In genomic region chr19:46787040-46787330, GRCh38 we compare ENCODE assay signal across 8 cellular contexts. TPM values are rescaled to one million over a fixed set of nuclear protein-coding genes. Genes with fewer than 3 reads are reported as not detected.
DNase-seq lines count a peak whose midpoint lies in the region; ATAC-seq and TF ChIP-seq lines count a peak whose summit lies in the region.

No MANE protein-coding gene starts in this region.

- peak overlapping the region; percentile 86 for H3K4me2 ChIP-seq in fibroblast of lung (ENCODE audit: extremely low read depth, insufficient read depth, low read length)

- TF ChIP-seq POLR2A in prostate gland (IDR thresholded peaks at IDR 0.05), result no peak

- H3K4me3 ChIP-seq in GM08714 (ENCODE audit: low read length), result peak overlapping the region; percentile 74
- H3K4me3 ChIP-seq in RWPE2 (ENCODE audit: severe bottlenecking), result peak overlapping the region; percentile 80
- H3K4me3 ChIP-seq in fibroblast of lung (replicated peaks in 1 of 4; ENCODE audit: control extremely low read depth in 1 of 4, insufficient read depth in 1 of 4, low read depth in 3 of 4, low read length in 4 of 4), result peak overlapping the region; percentile 82 to 99 (median 92)
- peak overlapping the region; percentile 76 to 93 for H3K4me3 ChIP-seq in prostate gland

- peak overlapping the region; percentile 98 for H3K27ac ChIP-seq in RWPE2 (ENCODE audit: poor library complexity, severe bottlenecking)
- peak overlapping the region; percentile 98 for H3K27ac ChIP-seq in fibroblast of lung (ENCODE audit: insufficient read depth, low read length)
- H3K27ac ChIP-seq in prostate gland, result peak overlapping the region; percentile 89 to 92

- ATAC-seq in RWPE2 (ENCODE audit: low read depth), result no peak

- no peak overlapping the region for H2AFZ ChIP-seq in fibroblast of lung (ENCODE audit: low read length)

- H3K4me1 ChIP-seq in RWPE2 (ENCODE audit: insufficient read depth, poor library complexity, severe bottlenecking) (peaks cover 19% of the 10 kb centered on the region), fibroblast of lung (ENCODE audit: control insufficient read depth, extremely low read depth, insufficient read depth, low read length) (peaks cover 7% of the 10 kb centered on the region), prostate gland (replicated peaks) (peaks cover 13% of the 10 kb centered on the region)

- no peaks in the 10 kb centered on the region for H4K20me1 ChIP-seq in fibroblast of lung (ENCODE audit: control insufficient read depth, extremely low read depth, insufficient read depth, low read length)

- H3K9me3 ChIP-seq in RWPE2 (ENCODE audit: severe bottlenecking), result no peaks in the 10 kb centered on the region
- no peaks in the 10 kb centered on the region for H3K9me3 ChIP-seq in fibroblast of lung (ENCODE audit: control insufficient read depth, insufficient read depth, low read depth, low read length)
- H3K9me3 ChIP-seq in prostate gland, result no peaks in the 10 kb centered on the region

- no peak for DNase-seq in RWPE2 (ENCODE audit: low spot score)
- no peak for DNase-seq in fibroblast of lung (ENCODE audit: low read depth in 2 of 2)
- DNase-seq in prostate gland (ENCODE audit: low spot score), result no peak
- no peak for DNase-seq in NCI-H1417 treated with DMSO at 0.1 percent for 48 hours (lab: John Stamatoyannopoulos, UW)
- DNase-seq in HPDE6-E6E7 (ENCODE audit: extremely low spot score), result no peak
- no peak for DNase-seq in RPMI8226
- no peak for DNase-seq in activated gamma-delta T cell treated with Interleukin-2 at 50 U/mL for 16 hours

- intact Hi-C loops in prostate gland (cut with DNase I), result loop anchor here (2.0 to 5.0 kb wide), 2 partner anchors 30 to 45 kb away; no protein-coding TSS in a partner anchor

- H3K27me3 ChIP-seq in RWPE2 (ENCODE audit: insufficient read depth, poor library complexity, severe bottlenecking) (no peaks in the 10 kb centered on the region), fibroblast of lung (ENCODE audit: control insufficient read depth, insufficient read depth, low read length) (no peaks in the 10 kb centered on the region), prostate gland (replicated peaks; ENCODE audit: insufficient read depth) (no peaks in the 10 kb centered on the region)

- H3K79me2 ChIP-seq in fibroblast of lung (ENCODE audit: control insufficient read depth, insufficient read depth, low read length), result peaks cover 57% of the 10 kb centered on the region

- peak overlapping the region; percentile 89 for H3K9ac ChIP-seq in fibroblast of lung (ENCODE audit: insufficient read depth, low read length)

- H3K36me3 ChIP-seq in RWPE2 (ENCODE audit: low read depth) (peaks cover 52% of the 10 kb centered on the region), fibroblast of lung (ENCODE audit: control insufficient read depth, insufficient read depth, low read length) (peaks cover 14% of the 10 kb centered on the region), prostate gland (no peaks in the 10 kb centered on the region)

- no peak for TF ChIP-seq CTCF in RWPE2 (IDR thresholded peaks at IDR 0.05; ENCODE audit: poor library complexity, severe bottlenecking)
- TF ChIP-seq CTCF in fibroblast of lung (conservative IDR thresholded peaks at IDR 0.05 in 1 of 2, IDR thresholded peaks at IDR 0.05 in 1 of 2; ENCODE audit: low read depth in 1 of 2, low read length in 2 of 2), result no peak
- TF ChIP-seq CTCF in prostate gland (IDR thresholded peaks at IDR 0.05), result no peak

- WGBS in prostate gland, result 10% methylated on average over 5 of the region's 5 CpGs

RNA-seq across cellular contexts. Expression of gene SLC1A5, which starts 1.4 kb away (rescaled TPM):
- total RNA-seq in fibroblast of lung, result 171 and 281 TPM in 2 replicates
- polyA plus RNA-seq in fibroblast of lung, result 107 and 114 TPM in 2 replicates
- polyA plus RNA-seq in fibroblast of lung (2012), result 124 and 153 TPM in 2 replicates
- 345 and 412 TPM in 2 replicates for polyA minus RNA-seq in fibroblast of lung (ENCODE audit: low replicate concordance)
- total RNA-seq in prostate gland, result 100 to 1,000 TPM; 122 to 214 TPM

RNA-seq across cellular contexts. Expression of gene STRN4, which starts 40.7 kb away (rescaled TPM):
- total RNA-seq in fibroblast of lung (52.9 and 56.0 TPM in 2 replicates), prostate gland (100 to 1,000 TPM in 1 of 2 donors, 10 to 100 TPM in 1; 80.7 to 221 TPM)
- 33.7 and 39.9 TPM in 2 replicates for polyA plus RNA-seq in fibroblast of lung
- polyA plus RNA-seq in fibroblast of lung (2012), result 49.4 and 56.7 TPM in 2 replicates
- 136 TPM in 2 replicates for polyA minus RNA-seq in fibroblast of lung (ENCODE audit: low replicate concordance)

RNA-seq across cellular contexts. Expression of gene FKRP, which starts 41.1 kb away (rescaled TPM):
- total RNA-seq in fibroblast of lung, result 9.8 and 12.2 TPM in 2 replicates
- polyA plus RNA-seq in fibroblast of lung, result 11.8 and 15.1 TPM in 2 replicates
- polyA plus RNA-seq in fibroblast of lung (2012), result 16.8 and 19.6 TPM in 2 replicates
- polyA minus RNA-seq in fibroblast of lung (ENCODE audit: low replicate concordance), result 7.3 and 9.9 TPM in 2 replicates
- 10 to 100 TPM; 15.2 to 32.0 TPM for total RNA-seq in prostate gland
